ENCODE assay signal across 8 cellular contexts in the genomic region with DNA sequence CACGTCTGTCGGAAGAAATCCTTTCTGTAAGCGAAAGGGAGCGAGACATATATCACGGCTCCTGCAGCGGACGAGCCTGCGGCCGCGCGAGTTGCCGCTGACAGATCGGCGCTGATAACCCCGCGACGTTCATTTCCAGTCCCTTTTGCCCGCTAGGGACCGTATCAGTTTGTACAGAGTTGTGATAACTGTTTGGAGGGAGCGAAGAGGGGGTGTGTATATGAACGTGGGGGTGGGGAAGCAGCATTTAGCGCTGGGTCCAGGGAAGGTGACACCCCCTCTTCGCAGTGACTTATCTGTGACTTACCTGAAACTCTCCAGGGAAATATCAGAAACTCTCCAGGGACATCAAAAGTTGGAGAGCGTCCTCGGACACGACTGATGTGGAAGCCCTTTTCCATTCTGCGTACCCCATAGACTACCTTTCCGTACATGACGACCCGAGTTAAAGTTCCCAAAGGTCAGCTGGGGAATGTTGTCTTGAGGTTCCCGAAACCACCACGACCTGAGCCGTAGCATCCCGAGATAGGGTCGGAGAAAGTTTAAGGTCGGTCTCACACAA. TPM values are rescaled to one million over a fixed set of nuclear protein-coding genes. Genes with fewer than 3 reads are reported as not detected.
DNase-seq lines count a peak whose midpoint lies in the region; ATAC-seq and TF ChIP-seq lines count a peak whose summit lies in the region.

No MANE protein-coding gene starts in this region.

- no peaks in the 10 kb centered on the region for H4K20me1 ChIP-seq in mammary epithelial cell (ENCODE audit: insufficient read depth, low read length)

- peak overlapping the region; percentile 76 to 90 (median 79) for H3K4me3 Mint-ChIP-seq in CD8-positive, alpha-beta memory T cell
- H3K4me3 Mint-ChIP-seq in mesothelial cell of epicardium, result peak overlapping the region; percentile 98

- peaks cover 21% of the 10 kb centered on the region for H3K4me1 ChIP-seq in CD8-positive, alpha-beta memory T cell (ENCODE audit: insufficient read depth, low read length)
- H3K4me1 ChIP-seq in mammary epithelial cell (ENCODE audit: insufficient read depth, low read length), result peaks cover 18% of the 10 kb centered on the region

- no peak overlapping the region for H3K4me3 ChIP-seq in CD8-positive, alpha-beta memory T cell (ENCODE audit: low read length)
- H3K4me3 ChIP-seq in mammary epithelial cell (replicated peaks in 1 of 3; ENCODE audit: insufficient read depth in 1 of 3, low read depth in 2 of 3, low read length in 3 of 3), result peak overlapping the region in 1 of 3 experiments; percentile 93

- DNase-seq in CD8-positive, alpha-beta memory T cell, result peak in 2 of 5 donors; percentile 24 to 33
- DNase-seq in NCI-H460 (ENCODE audit: extremely low read depth, low read depth) (peak; percentile 16), mammary epithelial cell (no peak), mesothelial cell of epicardium (ENCODE audit: low spot score in 2 of 2, unreplicated experiment in 2 of 2) (peak in 1 of 2 experiments; percentile 53), SHP77 treated with DMSO at 0.1 percent for 48 hours (lab: John Stamatoyannopoulos, UW) (no peak), GM13976 (ENCODE audit: low spot score) (no peak)
- DNase-seq in activated CD4-positive, CD25-positive, alpha-beta regulatory T cell treated with anti-CD3 and anti-CD28 coated beads, Interleukin-2, amount 50 U/mL, for 72 hours, result no peak

- peak overlapping the region; percentile 100 for H3K4me2 ChIP-seq in mammary epithelial cell (ENCODE audit: insufficient read depth, low read depth, low read length)

- no peak for ATAC-seq in HG03342 (IDR thresholded peaks at IDR 0.05; ENCODE audit: unreplicated experiment)

- peaks cover 0 to 4% (median 0%) of the 10 kb centered on the region in 3 donors for H3K36me3 Mint-ChIP-seq in CD8-positive, alpha-beta memory T cell
- H3K36me3 Mint-ChIP-seq in mesothelial cell of epicardium, result peaks cover 15% of the 10 kb centered on the region

- BruUV-seq in mammary epithelial cell (replicated peaks; lab: Mats Ljungman, UMichigan), result no TSS peak

- peaks cover 0 to 8% (median 5%) of the 10 kb centered on the region in 5 donors for H3K9me3 Mint-ChIP-seq in CD8-positive, alpha-beta memory T cell
- no peaks in the 10 kb centered on the region for H3K9me3 Mint-ChIP-seq in mesothelial cell of epicardium

- no peak overlapping the region for H3K27ac ChIP-seq in CD8-positive, alpha-beta memory T cell (ENCODE audit: low read depth, low read length)
- H3K27ac ChIP-seq in mammary epithelial cell (ENCODE audit: insufficient read depth, low read depth, low read length), result no peak overlapping the region

- H3K27me3 ChIP-seq in CD8-positive, alpha-beta memory T cell (ENCODE audit: insufficient read depth, low read length, poor library complexity, severe bottlenecking), result peaks cover 61% of the 10 kb centered on the region
- peaks cover 48% of the 10 kb centered on the region for H3K27me3 ChIP-seq in mammary epithelial cell (ENCODE audit: insufficient read depth, low read length)

- CTCF ChIA-PET in CD8-positive, alpha-beta memory T cell (lab: Charles Lee), result no interaction called here
- CTCF ChIA-PET in mammary epithelial cell (lab: Charles Lee; ENCODE audit: low non-redundant PET), result no interaction called here

- 18% methylated on average over 21 of the region's 36 CpGs for WGBS in mammary epithelial cell (ENCODE audit: low coverage, missing lambda C conversion rate)

- in situ Hi-C loops in mammary epithelial cell (cut with MboI; ENCODE audit: low sequenced_read_pairs in 2 of 2) (loop anchor here (10.0 kb wide), 2 partner anchors 386 to 396 kb away; no protein-coding TSS in a partner anchor), GM13976 (cut with MboI; ENCODE audit: low sequenced_read_pairs, unreplicated experiment) (no loop called here)

- no peak for TF ChIP-seq CTCF in mammary epithelial cell (conservative IDR thresholded peaks at IDR 0.05 in 1 of 2, IDR thresholded peaks at IDR 0.05 in 1 of 2; ENCODE audit: extremely low read depth in 1 of 2, insufficient read depth in 1 of 2, low read depth in 1 of 2, low read length in 2 of 2)
- no peak for TF ChIP-seq CTCF in mesothelial cell of epicardium (IDR thresholded peaks at IDR 0.05; ENCODE audit: unreplicated experiment)
- TF ChIP-seq CTCF in GM13976 (IDR thresholded peaks at IDR 0.05; ENCODE audit: borderline replicate concordance, control extremely low read depth, extremely low read depth, insufficient read depth, missing control alignments), result no peak

- peaks cover 23 to 50% (median 29%) of the 10 kb centered on the region in 3 donors for H3K4me1 Mint-ChIP-seq in CD8-positive, alpha-beta memory T cell
- H3K4me1 Mint-ChIP-seq in mesothelial cell of epicardium, result peaks cover 38% of the 10 kb centered on the region

- H3K27ac Mint-ChIP-seq in CD8-positive, alpha-beta memory T cell, result peak overlapping the region in 7 of 8 donors; percentile 29 to 84 (median 66)
- H3K27ac Mint-ChIP-seq in mesothelial cell of epicardium, result peak overlapping the region; percentile 98

- no peaks in the 10 kb centered on the region for H3K36me3 ChIP-seq in CD8-positive, alpha-beta memory T cell (ENCODE audit: insufficient read depth, low read length)
- H3K36me3 ChIP-seq in mammary epithelial cell (ENCODE audit: insufficient read depth, low read length), result peaks cover 2% of the 10 kb centered on the region

- H3K79me2 ChIP-seq in mammary epithelial cell (ENCODE audit: insufficient read depth, low read length), result peaks cover 6% of the 10 kb centered on the region

- POLR2A ChIA-PET in CD8-positive, alpha-beta memory T cell (lab: Charles Lee), result no interaction called here

- no peaks in the 10 kb centered on the region for H3K9me3 ChIP-seq in CD8-positive, alpha-beta memory T cell (ENCODE audit: low read length)
- no peaks in the 10 kb centered on the region for H3K9me3 ChIP-seq in mammary epithelial cell (replicated peaks; ENCODE audit: insufficient read depth, low read length)

- no peak overlapping the region for H2AFZ ChIP-seq in mammary epithelial cell (ENCODE audit: low read depth, low read length)

- intact Hi-C loops in mammary epithelial cell (cut with micrococcal nuclease), result loop anchor here (2.0 kb wide), 1 partner anchor 172 kb away; no protein-coding TSS in a partner anchor

- H3K27me3 Mint-ChIP-seq in CD8-positive, alpha-beta memory T cell, result peaks cover 68 to 71% of the 10 kb centered on the region in 2 donors
- peaks cover 59% of the 10 kb centered on the region for H3K27me3 Mint-ChIP-seq in mesothelial cell of epicardium (ENCODE audit: low read depth)

- no peak overlapping the region for H3K9ac ChIP-seq in mammary epithelial cell (ENCODE audit: insufficient read depth, low read length)

- dilution Hi-C loops in mammary epithelial cell (cut with HindIII; ENCODE audit: low sequenced_read_pairs), result no loop called here

RNA-seq across cellular contexts. Expression of a gene that starts 0.9 kb away (rescaled TPM):
- total RNA-seq in CD8-positive, alpha-beta memory T cell, result under 1 TPM; 0.04 to 0.11 TPM
- polyA plus RNA-seq in CD8-positive, alpha-beta memory T cell, result 0.32 TPM
- 1.0 and 1.8 TPM in 2 replicates for total RNA-seq in NCI-H460 (2014; rRNA removed; shearing (Covaris generic))
- polyA plus RNA-seq in NCI-H460 (2014; cell fraction: nucleus; rRNA removed), result 0.75 and 0.89 TPM in 2 replicates
- total RNA-seq in mammary epithelial cell (1 to 10 TPM; 1.0 to 3.6 TPM), mesothelial cell of epicardium (99.0 to 108 TPM (median 106 TPM) in 3 replicates)
- 0.62 TPM for polyA plus RNA-seq in mammary epithelial cell
- not detected for polyA minus RNA-seq in mammary epithelial cell

Comparison
In these comparisons a context has a peak if more than half of its experiments do, and no peak if none do; other contexts are left out.
1. RNA of a gene that starts 0.9 kb away (total RNA-seq): 99.0 to 108 TPM in mesothelial cell of epicardium; 1.0 to 3.6 TPM in mammary epithelial cell, 1.0 to 1.8 TPM in NCI-H460 and 0.04 to 0.11 TPM in CD8-positive, alpha-beta memory T cell; every median in the first group is over 10 times any median in the second.